ENCODE assay signal across 14 cellular contexts in the genomic region with DNA sequence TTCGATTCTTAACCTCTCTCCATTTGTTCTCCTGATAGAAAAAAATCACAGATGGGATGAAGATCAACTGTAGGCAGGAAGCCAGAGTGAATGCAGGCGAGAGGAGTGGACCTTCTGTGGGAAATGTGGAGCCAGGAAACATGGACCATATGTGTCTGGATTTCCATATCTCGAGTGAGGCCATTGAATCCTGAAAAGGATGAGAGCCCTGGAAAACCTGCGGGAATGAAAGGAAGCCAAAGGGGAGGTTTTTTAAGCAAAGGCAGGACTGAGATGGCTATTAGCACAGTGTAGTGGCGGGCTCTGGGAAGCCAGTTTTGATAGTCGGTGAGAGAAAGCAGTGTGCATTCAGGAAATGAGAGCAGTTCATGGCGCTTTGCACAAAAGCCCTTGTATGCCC.
A peak's percentile ranks its signal among the peaks of the same experiment; 100 is the strongest.
DNase-seq lines count a peak whose midpoint lies in the region; ATAC-seq lines count a peak whose summit lies in the region.
"Had no signal": no experiment of that assay in that cellular context is flagged by ENCODE, and none has a peak within 500 bp of the region (broad histone marks: within the 10 kb centered on the region; RNA-seq: fewer than 3 reads in every experiment).

No MANE protein-coding gene starts in this region.

- no peak for ATAC-seq in HG02763 (IDR thresholded peaks at IDR 0.05; ENCODE audit: unreplicated experiment)
- ATAC-seq: GM12878, GM23338 had no signal

- DNase-seq in NCI-H748 (lab: John Stamatoyannopoulos, UW; ENCODE audit: unreplicated experiment) (peak; percentile 29), NCI-H748 treated with DMSO at 0.1 percent for 48 hours (lab: John Stamatoyannopoulos, UW) (no peak), NCI-H446 (lab: John Stamatoyannopoulos, UW) (peak; percentile 66 to 88), cerebellum (ENCODE audit: low spot score) (peak; percentile 72), pons (ENCODE audit: low spot score) (no peak), SW 1271 (lab: John Stamatoyannopoulos, UW) (no peak)
- DNase-seq: 8988T; AML-193; Caco-2; CD8-positive, alpha-beta memory T cell; H7 had no signal

Comparison
In these comparisons a context has a peak if more than half of its experiments do, and no peak if none do; other contexts are left out.
1. DNase-seq: peak in NCI-H748 (single experiment), NCI-H446 (2 of 2) and cerebellum (single experiment); none in NCI-H748 treated with DMSO at 0.1 percent for 48 hours (single experiment), pons (single experiment) and SW 1271 (0 of 2).